In the genomic region with DNA sequence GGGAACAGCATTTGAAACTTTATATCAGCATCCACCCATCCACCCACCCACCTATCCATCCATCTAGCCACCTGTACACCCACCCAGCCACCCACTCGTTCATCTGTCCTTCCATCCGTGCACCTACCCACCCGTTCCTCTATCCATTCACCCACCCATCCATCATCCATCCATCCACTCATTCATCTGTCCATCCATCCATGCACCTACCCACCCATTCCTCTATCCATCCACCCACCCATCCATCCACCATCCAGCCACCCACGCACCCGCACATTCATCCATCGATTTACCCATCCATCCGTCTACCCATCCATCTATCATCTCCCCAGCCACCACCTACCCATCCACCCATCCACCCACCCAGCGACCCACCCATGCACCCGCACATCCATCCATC, we compare ENCODE assay signal across 24 cellular contexts. TPM values are rescaled to one million over a fixed set of nuclear protein-coding genes. Genes with fewer than 3 reads are reported as not detected.
"Had no signal": no experiment of that assay in that cellular context is flagged by ENCODE, and none has a peak within 500 bp of the region (broad histone marks: within the 10 kb centered on the region; RNA-seq: fewer than 3 reads in every experiment).

No MANE protein-coding gene starts in this region.

- ATAC-seq: gastroesophageal sphincter; lower lobe of right lung; natural killer cell treated with Interleukin-12 subunit alpha and Interleukin-12 subunit beta and Interleukin-15 and Interleukin-18, amount 100 ng/mL, for 72 hours; right cardiac atrium; stimulated activated effector memory CD8-positive, alpha-beta T cell treated with anti-CD3 and anti-CD28 coated beads, Interleukin-12 subunit alpha, Interleukin-12 subunit beta, amount 100 ng/mL, for 72 hours; stimulated activated naive CD8-positive, alpha-beta T cell treated with anti-CD3 and anti-CD28 coated beads, Interleukin-15, Interleukin-2, amounts not matched to agents 100 U/mL and 50 U/mL, for 24 hours had no signal

- H3K4me2 ChIP-seq: neural progenitor cell, smooth muscle cell had no signal

- H3K4me1 Mint-ChIP-seq: memory B cell; stimulated activated effector memory CD8-positive, alpha-beta T cell treated with anti-CD3 and anti-CD28 coated beads, Interleukin-12 subunit alpha, Interleukin-12 subunit beta, amount 100 ng/mL, for 72 hours had no signal

- H3K36me3 Mint-ChIP-seq: natural killer cell treated with Interleukin-12 subunit alpha and Interleukin-12 subunit beta and Interleukin-15 and Interleukin-18, amount 100 ng/mL, for 72 hours; stimulated activated effector memory CD8-positive, alpha-beta T cell treated with anti-CD3 and anti-CD28 coated beads, Interleukin-12 subunit alpha, Interleukin-12 subunit beta, amount 100 ng/mL, for 72 hours had no signal

- FAIRE-seq: colon, keratinocyte had no signal

- H3K4me1 ChIP-seq: esophagus squamous epithelium, lower lobe of right lung, suprapubic skin, uterus had no signal

- H3K27ac ChIP-seq: esophagus squamous epithelium, gastroesophageal sphincter, left ventricle myocardium inferior, lower lobe of right lung, neural progenitor cell, ovary, suprapubic skin, thyroid gland, uterus had no signal

- H2AFZ ChIP-seq: neural progenitor cell had no signal

- H3K27ac Mint-ChIP-seq: memory B cell; natural killer cell treated with Interleukin-12 subunit alpha and Interleukin-12 subunit beta and Interleukin-15 and Interleukin-18, amount 100 ng/mL, for 72 hours; neural progenitor cell; progenitor cell of endocrine pancreas; stimulated activated effector memory CD8-positive, alpha-beta T cell treated with anti-CD3 and anti-CD28 coated beads, Interleukin-12 subunit alpha, Interleukin-12 subunit beta, amount 100 ng/mL, for 72 hours had no signal

- DNase-seq: dermis blood vessel endothelial cell; esophagus squamous epithelium; foreskin fibroblast; glutamatergic neuron; left ventricle myocardium inferior; midbrain; nucleus accumbens; ovary; right cardiac atrium; stimulated activated CD4-positive, alpha-beta T cell treated with anti-CD3 and anti-CD28 coated beads, Interleukin-2, amount 100 ng/mL, for 48 hours; stimulated activated naive CD8-positive, alpha-beta T cell treated with anti-CD3 and anti-CD28 coated beads, Interleukin-15, Interleukin-2, amounts not matched to agents 100 U/mL and 50 U/mL, for 24 hours; thyroid gland had no signal

- H3K27me3 ChIP-seq: esophagus squamous epithelium, gastroesophageal sphincter, ovary, suprapubic skin, thyroid gland, uterus had no signal

- H3K4me3 ChIP-seq: esophagus squamous epithelium, gastroesophageal sphincter, left ventricle myocardium inferior, lower lobe of right lung, neural progenitor cell, ovary, smooth muscle cell, suprapubic skin, thyroid gland, uterus had no signal

- H3K36me3 ChIP-seq: esophagus squamous epithelium, left ventricle myocardium inferior, lower lobe of right lung, neural progenitor cell, ovary, suprapubic skin, thyroid gland, uterus had no signal

- H3K4me3 Mint-ChIP-seq: memory B cell; natural killer cell treated with Interleukin-12 subunit alpha and Interleukin-12 subunit beta and Interleukin-15 and Interleukin-18, amount 100 ng/mL, for 72 hours; neural progenitor cell; stimulated activated effector memory CD8-positive, alpha-beta T cell treated with anti-CD3 and anti-CD28 coated beads, Interleukin-12 subunit alpha, Interleukin-12 subunit beta, amount 100 ng/mL, for 72 hours had no signal

- H3K9me3 ChIP-seq: esophagus squamous epithelium, gastroesophageal sphincter, left ventricle myocardium inferior, lower lobe of right lung, ovary, suprapubic skin, thyroid gland, uterus had no signal

- H3K27me3 Mint-ChIP-seq: natural killer cell treated with Interleukin-12 subunit alpha and Interleukin-12 subunit beta and Interleukin-15 and Interleukin-18, amount 100 ng/mL, for 72 hours; progenitor cell of endocrine pancreas had no signal

- H3K9me3 Mint-ChIP-seq: natural killer cell treated with Interleukin-12 subunit alpha and Interleukin-12 subunit beta and Interleukin-15 and Interleukin-18, amount 100 ng/mL, for 72 hours; stimulated activated effector memory CD8-positive, alpha-beta T cell treated with anti-CD3 and anti-CD28 coated beads, Interleukin-12 subunit alpha, Interleukin-12 subunit beta, amount 100 ng/mL, for 72 hours had no signal

- H3K9ac ChIP-seq: neural progenitor cell had no signal

RNA-seq across cellular contexts. Expression of a gene that starts 24.8 kb away (rescaled TPM):
- polyA plus RNA-seq: keratinocyte had no signal
